Comparison of ENCODE assay signal across 11 cellular contexts in the genomic region with DNA sequence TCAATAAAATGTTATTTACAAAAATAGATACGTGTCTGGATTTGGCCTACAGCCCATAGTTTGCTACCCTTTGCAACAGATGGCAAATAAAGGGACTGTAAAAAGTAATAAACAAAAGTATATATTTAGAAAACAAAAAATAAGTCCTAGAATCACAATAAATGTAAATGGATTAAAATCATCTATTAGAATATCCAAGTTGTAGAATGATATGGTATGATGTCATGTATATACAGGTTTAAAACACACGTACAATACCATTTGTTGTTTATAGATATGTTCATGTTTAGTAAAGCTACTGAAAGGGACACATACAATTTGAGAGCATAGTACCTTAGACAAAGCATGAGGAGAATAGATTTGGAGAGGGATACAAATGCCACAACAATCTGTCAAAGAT.
"Had no signal": no experiment of that assay in that cellular context is flagged by ENCODE, and none has a peak within 500 bp of the region (broad histone marks: within the 10 kb centered on the region; RNA-seq: fewer than 3 reads in every experiment).

No MANE protein-coding gene starts in this region.

- H3K27ac Mint-ChIP-seq: GM23338, H9, HFFc6 had no signal

- H2AFZ ChIP-seq: GM23248, GM23338 had no signal

- H3K27ac ChIP-seq: GM23248 had no signal

- H3K9me3 ChIP-seq: HAP-1 had no signal

- H3K4me1 Mint-ChIP-seq: GM23338 had no signal

- H3K4me2 ChIP-seq: GM23338 had no signal

- FAIRE-seq: H1, H54 had no signal

- H3K4me3 Mint-ChIP-seq: GM23338, H9, HFFc6 had no signal

- DNase-seq: GM23248, GOT3, H7, H9, HCEC 1CT, HFFc6 had no signal

- H3K36me3 ChIP-seq: HAP-1 had no signal

- H3K4me3 ChIP-seq: GM23248, GM23338, HAP-1 had no signal

- H3K9ac ChIP-seq: GM23248 had no signal

- ATAC-seq: GM23338, HCT116 had no signal
